ENCODE assay signal across 37 cellular contexts in genomic region chr10:123011987-123012386, GRCh38. TPM values are rescaled to one million over a fixed set of nuclear protein-coding genes. Genes with fewer than 3 reads are reported as not detected.
"Had no signal": no experiment of that assay in that cellular context is flagged by ENCODE, and none has a peak within 500 bp of the region (broad histone marks: within the 10 kb centered on the region; RNA-seq: fewer than 3 reads in every experiment).

No MANE protein-coding gene starts in this region.

- H3K9me3 Mint-ChIP-seq: activated B cell treated with CpG ODN at 0.5 μM for 24 hours; activated CD8-positive, alpha-beta T cell treated with anti-CD3 and anti-CD28 coated beads for 36 hours; activated naive CD4-positive, alpha-beta T cell treated with anti-CD3 and anti-CD28 coated beads, Interleukin-2, amount 50 U/mL, for 24 hours; activated naive CD8-positive, alpha-beta T cell treated with anti-CD3 and anti-CD28 coated beads for 36 hours; activated naive CD8-positive, alpha-beta T cell treated with anti-CD3 and anti-CD28 coated beads, Interleukin-2, amount 50 U/mL, for 24 hours; activated T-cell treated with anti-CD3 and anti-CD28 coated beads, Interleukin-2, amount 50 U/mL, for 4 hours; activated T-helper 17 cell treated with anti-CD3 and anti-CD28 coated beads, Interleukin-2, amount 50 U/mL, for 72 hours; brain; dendritic cell treated with granulocyte-macrophage colony-stimulating factor and Interleukin-4, amounts not matched to agents 40 ng/mL and 50 ng/mL, for 4 days; T-helper 2 cell treated with Interferon-gamma antibody and Interleukin-4, amounts not matched to agents 5 μg/mL and 100 μg/mL, for 36 hours had no signal

- H3K27ac Mint-ChIP-seq: activated B cell treated with CpG ODN at 0.5 μM for 24 hours; activated CD8-positive, alpha-beta T cell treated with anti-CD3 and anti-CD28 coated beads for 36 hours; activated naive CD4-positive, alpha-beta T cell treated with anti-CD3 and anti-CD28 coated beads, Interleukin-2, amount 50 U/mL, for 24 hours; activated naive CD8-positive, alpha-beta T cell treated with anti-CD3 and anti-CD28 coated beads for 36 hours; activated naive CD8-positive, alpha-beta T cell treated with anti-CD3 and anti-CD28 coated beads, Interleukin-2, amount 50 U/mL, for 24 hours; activated T-helper 17 cell treated with anti-CD3 and anti-CD28 coated beads, Interleukin-2, amount 50 U/mL, for 72 hours; brain; dendritic cell treated with granulocyte-macrophage colony-stimulating factor and Interleukin-4, amounts not matched to agents 40 ng/mL and 50 ng/mL, for 4 days; endodermal cell; T-helper 17 cell; T-helper 2 cell treated with Interferon-gamma antibody and Interleukin-4, amounts not matched to agents 5 μg/mL and 100 μg/mL, for 36 hours had no signal

- DNase-seq: activated B cell treated with CpG ODN at 0.5 μM for 24 hours; activated CD4-positive, alpha-beta T cell treated with anti-CD3 and anti-CD28 coated beads for 48 hours; activated CD4-positive, alpha-beta T cell treated with anti-CD3 and anti-CD28 coated beads, Interleukin-2, amount 50 U/mL, for 1 hour; activated CD4-positive, alpha-beta T cell treated with anti-CD3 and anti-CD28 coated beads, Interleukin-2, amount 50 U/mL, for 48 hours; activated CD8-positive, alpha-beta memory T cell treated with anti-CD3 and anti-CD28 coated beads for 24 hours; activated CD8-positive, alpha-beta T cell treated with anti-CD3 and anti-CD28 coated beads for 36 hours; activated effector memory CD4-positive, alpha-beta T cell treated with Interleukin-2 at 50 U/mL for 16 hours; activated gamma-delta T cell treated with Interleukin-2 at 50 U/mL for 16 hours; activated naive CD4-positive, alpha-beta T cell treated with Interleukin-2 at 50 U/mL for 16 hours; activated naive CD8-positive, alpha-beta T cell treated with anti-CD3 and anti-CD28 coated beads for 36 hours; activated naive CD8-positive, alpha-beta T cell treated with anti-CD3 and anti-CD28 coated beads, Interleukin-2, amount 50 U/mL, for 24 hours; activated T-cell treated with anti-CD3 and anti-CD28 coated beads, Interleukin-2, amount 50 U/mL, for 4 hours; amygdala; central memory CD4-positive, alpha-beta T cell; cerebellar nuclear complex; dorsolateral prefrontal cortex; effector memory CD4-positive, alpha-beta T cell; endodermal cell; foreskin keratinocyte; gastrocnemius medialis; glutamatergic neuron; T-helper 1 cell; T-helper 17 cell; T1000; WERI-Rb-1 had no signal

- H3K27me3 ChIP-seq: adrenal gland, ascending aorta, breast epithelium, cardiac muscle cell, dorsolateral prefrontal cortex, foreskin keratinocyte, gastrocnemius medialis had no signal

- H3K4me3 ChIP-seq: adrenal gland, ascending aorta, breast epithelium, cardiac muscle cell, coronary artery, dorsolateral prefrontal cortex, gastrocnemius medialis had no signal

- H3K27me3 Mint-ChIP-seq: activated B cell treated with CpG ODN at 0.5 μM for 24 hours; activated CD8-positive, alpha-beta T cell treated with anti-CD3 and anti-CD28 coated beads for 36 hours; activated naive CD4-positive, alpha-beta T cell treated with anti-CD3 and anti-CD28 coated beads, Interleukin-2, amount 50 U/mL, for 24 hours; activated naive CD8-positive, alpha-beta T cell treated with anti-CD3 and anti-CD28 coated beads for 36 hours; activated naive CD8-positive, alpha-beta T cell treated with anti-CD3 and anti-CD28 coated beads, Interleukin-2, amount 50 U/mL, for 24 hours; activated T-helper 17 cell treated with anti-CD3 and anti-CD28 coated beads, Interleukin-2, amount 50 U/mL, for 72 hours; T-helper 17 cell had no signal

- H3K9me3 ChIP-seq: adrenal gland, ascending aorta, breast epithelium, gastrocnemius medialis had no signal

- H3K27ac ChIP-seq: adrenal gland, ascending aorta, breast epithelium, cardiac muscle cell, coronary artery, dorsolateral prefrontal cortex, foreskin keratinocyte, gastrocnemius medialis, WERI-Rb-1 had no signal

- H3K36me3 ChIP-seq: adrenal gland, ascending aorta, breast epithelium, cardiac muscle cell, gastrocnemius medialis, WERI-Rb-1 had no signal

- ATAC-seq: activated CD4-positive, CD25-positive, alpha-beta regulatory T cell treated with anti-CD3 and anti-CD28 coated beads, Interleukin-2, amount 50 U/mL, for 24 hours; activated CD8-positive, alpha-beta T cell treated with anti-CD3 and anti-CD28 coated beads for 36 hours; activated naive CD8-positive, alpha-beta T cell treated with anti-CD3 and anti-CD28 coated beads, Interleukin-2, amount 50 U/mL, for 24 hours; activated T-cell treated with anti-CD3 and anti-CD28 coated beads, Interleukin-2, amount 50 U/mL, for 4 hours; activated T-helper 17 cell treated with anti-CD3 and anti-CD28 coated beads, Interleukin-2, amount 50 U/mL, for 72 hours; esophagus mucosa; foreskin keratinocyte; gastrocnemius medialis; T-helper 17 cell had no signal

- H3K4me3 Mint-ChIP-seq: activated B cell treated with CpG ODN at 0.5 μM for 24 hours; activated CD8-positive, alpha-beta T cell treated with anti-CD3 and anti-CD28 coated beads for 36 hours; activated naive CD4-positive, alpha-beta T cell treated with anti-CD3 and anti-CD28 coated beads, Interleukin-2, amount 50 U/mL, for 24 hours; activated naive CD8-positive, alpha-beta T cell treated with anti-CD3 and anti-CD28 coated beads for 36 hours; activated naive CD8-positive, alpha-beta T cell treated with anti-CD3 and anti-CD28 coated beads, Interleukin-2, amount 50 U/mL, for 24 hours; activated T-cell treated with anti-CD3 and anti-CD28 coated beads, Interleukin-2, amount 50 U/mL, for 4 hours; activated T-helper 17 cell treated with anti-CD3 and anti-CD28 coated beads, Interleukin-2, amount 50 U/mL, for 72 hours; dendritic cell treated with granulocyte-macrophage colony-stimulating factor and Interleukin-4, amounts not matched to agents 40 ng/mL and 50 ng/mL, for 4 days; endodermal cell; T-helper 17 cell; T-helper 2 cell treated with Interferon-gamma antibody and Interleukin-4, amounts not matched to agents 5 μg/mL and 100 μg/mL, for 36 hours had no signal

RNA-seq across cellular contexts. Expression of gene PSTK, which starts 31.8 kb away (rescaled TPM):
- total RNA-seq: ascending aorta had no signal
